Comparison of ENCODE assay signal across 9 cellular contexts in the genomic region with DNA sequence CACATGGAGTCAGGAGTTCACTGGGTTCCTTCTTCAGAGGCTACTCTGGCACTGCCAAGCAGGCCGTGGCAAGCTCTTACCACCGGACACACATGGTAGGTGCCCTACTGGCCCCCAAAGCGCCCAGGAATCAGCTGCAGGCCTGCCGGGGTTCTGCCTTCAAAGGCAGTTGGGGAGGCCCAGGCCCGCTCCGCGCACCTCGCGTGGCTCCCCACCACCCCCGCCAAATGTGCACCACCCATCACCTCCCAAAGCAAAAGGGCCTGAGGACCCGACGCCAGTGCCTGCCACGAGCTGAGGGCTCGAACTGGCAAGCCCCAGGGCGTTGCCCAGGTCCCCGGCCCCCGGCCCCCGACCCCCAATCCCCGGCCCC. TPM values are rescaled to one million over a fixed set of nuclear protein-coding genes. Genes with fewer than 3 reads are reported as not detected.
DNase-seq lines count a peak whose midpoint lies in the region; ATAC-seq and TF ChIP-seq lines count a peak whose summit lies in the region.
"Had no signal": no experiment of that assay in that cellular context is flagged by ENCODE, and none has a peak within 500 bp of the region (broad histone marks: within the 10 kb centered on the region; RNA-seq: fewer than 3 reads in every experiment).

No MANE protein-coding gene starts in this region.

- H3K27ac ChIP-seq in WERI-Rb-1 = no peak overlapping the region
- H3K27ac ChIP-seq: epithelial cell of prostate had no signal

- no peaks in the 10 kb centered on the region for H3K9me3 ChIP-seq in WERI-Rb-1 (ENCODE audit: severe bottlenecking)

- TF ChIP-seq CTCF in WERI-Rb-1 (IDR thresholded peaks at IDR 0.05; ENCODE audit: low read depth, low read length) (no peak), epithelial cell of esophagus (IDR thresholded peaks at IDR 0.05; ENCODE audit: insufficient read depth, low read depth, low read length, missing control alignments) (no peak), omental fat pad (IDR thresholded peaks at IDR 0.05) (no peak)

- H3K4me3 ChIP-seq in WERI-Rb-1 (ENCODE audit: low read depth, low read length) (peak overlapping the region; percentile 91), epithelial cell of esophagus (ENCODE audit: low read length) (peak overlapping the region; percentile 62)

- peaks cover 5% of the 10 kb centered on the region; the same call in 1 of the 2 replicates for H3K36me3 ChIP-seq in WERI-Rb-1

- ATAC-seq in omental fat pad (ENCODE audit: low FRiP score) = peak; percentile 12
- ATAC-seq in GM21528 (IDR thresholded peaks at IDR 0.05; ENCODE audit: low FRiP score, unreplicated experiment) = no peak
- no peak for ATAC-seq in HG02840 (IDR thresholded peaks at IDR 0.05; ENCODE audit: low FRiP score, unreplicated experiment)

- DNase-seq in D341Med (ENCODE audit: low spot score) (peak; percentile 64), WERI-Rb-1 (no peak), epithelial cell of esophagus (ENCODE audit: low read depth) (no peak), omental fat pad (ENCODE audit: low spot score) (no peak), SHP77 treated with DMSO at 0.1 percent for 48 hours (lab: John Stamatoyannopoulos, UW) (no peak), NOMO-1 (lab: John Stamatoyannopoulos, UW; ENCODE audit: unreplicated experiment in 2 of 2) (no peak)

- H3K27me3 ChIP-seq in WERI-Rb-1 (ENCODE audit: insufficient read depth, low read depth, severe bottlenecking) = no peaks in the 10 kb centered on the region

RNA-seq across cellular contexts. Expression of a gene that starts 0.7 kb away (rescaled TPM):
- 10 to 100 TPM; 13.0 to 19.6 (median 15.9) TPM for total RNA-seq in omental fat pad
